ENCODE assay signal across 1 cellular context in genomic region chr7:44201813-44202212, GRCh38.
TF ChIP-seq lines count a peak whose summit lies in the region.

No MANE protein-coding gene starts in this region.

TF ChIP-seq in GM12878, 131 proteins besides CTCF, POLR2A, EP300 and RAD21:
- TF ChIP-seq CUX1 (IDR thresholded peaks at IDR 0.05; ENCODE audit: insufficient replicate concordance, low read depth, low read length) (no peak), EED (IDR thresholded peaks at IDR 0.05; ENCODE audit: low read depth) (no peak), SUZ12 (IDR thresholded peaks at IDR 0.05; ENCODE audit: unreplicated experiment) (no peak), SMC3 (IDR thresholded peaks at IDR 0.05; ENCODE audit: borderline replicate concordance, low read length) (no peak), NR2C2 (IDR thresholded peaks at IDR 0.05; ENCODE audit: borderline replicate concordance, control insufficient read depth, insufficient read length, low read depth) (no peak), FOS (IDR thresholded peaks at IDR 0.05; ENCODE audit: borderline replicate concordance, extremely low read depth, insufficient read length) (no peak), ATF7 (IDR thresholded peaks at IDR 0.05; ENCODE audit: low read depth) (no peak)
- TF ChIP-seq, protein P1, sequence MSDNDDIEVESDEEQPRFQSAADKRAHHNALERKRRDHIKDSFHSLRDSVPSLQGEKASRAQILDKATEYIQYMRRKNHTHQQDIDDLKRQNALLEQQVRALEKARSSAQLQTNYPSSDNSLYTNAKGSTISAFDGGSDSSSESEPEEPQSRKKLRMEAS (IDR thresholded peaks at IDR 0.05; ENCODE audit: low read depth, low read length), result no peak
- TF ChIP-seq, protein P2, sequence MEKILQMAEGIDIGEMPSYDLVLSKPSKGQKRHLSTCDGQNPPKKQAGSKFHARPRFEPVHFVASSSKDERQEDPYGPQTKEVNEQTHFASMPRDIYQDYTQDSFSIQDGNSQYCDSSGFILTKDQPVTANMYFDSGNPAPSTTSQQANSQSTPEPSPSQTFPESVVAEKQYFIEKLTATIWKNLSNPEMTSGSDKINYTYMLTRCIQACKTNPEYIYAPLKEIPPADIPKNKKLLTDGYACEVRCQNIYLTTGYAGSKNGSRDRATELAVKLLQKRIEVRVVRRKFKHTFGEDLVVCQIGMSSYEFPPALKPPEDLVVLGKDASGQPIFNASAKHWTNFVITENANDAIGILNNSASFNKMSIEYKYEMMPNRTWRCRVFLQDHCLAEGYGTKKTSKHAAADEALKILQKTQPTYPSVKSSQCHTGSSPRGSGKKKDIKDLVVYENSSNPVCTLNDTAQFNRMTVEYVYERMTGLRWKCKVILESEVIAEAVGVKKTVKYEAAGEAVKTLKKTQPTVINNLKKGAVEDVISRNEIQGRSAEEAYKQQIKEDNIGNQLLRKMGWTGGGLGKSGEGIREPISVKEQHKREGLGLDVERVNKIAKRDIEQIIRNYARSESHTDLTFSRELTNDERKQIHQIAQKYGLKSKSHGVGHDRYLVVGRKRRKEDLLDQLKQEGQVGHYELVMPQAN (conservative IDR thresholded peaks at IDR 0.05), result no peak
TF ChIP-seq in GM12878: peak in this region for 0.
